Comparison of ENCODE assay signal across 21 cellular contexts in the genomic region with DNA sequence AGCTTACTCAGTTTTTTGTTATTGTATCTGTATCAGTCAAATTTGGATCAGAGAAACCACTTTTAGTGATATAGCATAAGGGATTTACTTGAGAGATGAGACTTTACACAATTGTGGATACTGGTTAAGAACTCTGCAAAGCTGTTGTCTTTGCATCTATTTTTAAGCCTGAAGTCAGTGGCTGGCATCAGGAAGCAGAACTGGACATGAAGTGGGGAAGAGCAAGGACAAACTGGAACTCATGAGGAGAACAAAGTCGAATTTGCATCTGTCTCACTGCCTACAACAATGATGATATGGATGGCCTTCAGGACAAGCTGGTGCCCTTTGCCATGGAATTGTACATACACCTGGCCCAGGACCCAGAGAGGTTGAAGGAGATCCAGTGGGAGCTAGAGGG.
"Had no signal": no experiment of that assay in that cellular context is flagged by ENCODE, and none has a peak within 500 bp of the region (broad histone marks: within the 10 kb centered on the region; RNA-seq: fewer than 3 reads in every experiment).

No MANE protein-coding gene starts in this region.

- H3K4me2 ChIP-seq: smooth muscle cell had no signal

- H3K4me1 ChIP-seq: gastrocnemius medialis, left lung, lower lobe of right lung, suprapubic skin, transverse colon had no signal

- ATAC-seq: left lung; lower lobe of right lung; natural killer cell treated with Interleukin-12 subunit alpha and Interleukin-12 subunit beta and Interleukin-15 and Interleukin-18, amount 100 ng/mL, for 72 hours; sciatic nerve; stimulated activated naive CD8-positive, alpha-beta T cell treated with anti-CD3 and anti-CD28 coated beads, Interleukin-15, amount 100 ng/mL, for 72 hours had no signal

- H3K27ac ChIP-seq: dorsolateral prefrontal cortex, gastrocnemius medialis, left lung, lower lobe of right lung, suprapubic skin, transverse colon had no signal

- H3K27me3 ChIP-seq: dorsolateral prefrontal cortex, gastrocnemius medialis, suprapubic skin had no signal

- H3K36me3 ChIP-seq: gastrocnemius medialis, lower lobe of right lung, transverse colon had no signal

- H3K4me3 ChIP-seq: dorsolateral prefrontal cortex, gastrocnemius medialis, left lung, lower lobe of right lung, smooth muscle cell, suprapubic skin, transverse colon had no signal

- DNase-seq: dorsolateral prefrontal cortex; effector CD4-positive, alpha-beta T cell; gastrocnemius medialis; hippocampal formation; left cardiac atrium; left lung; lower lobe of right lung; naive B cell; posterior cingulate gyrus; retina; stimulated activated CD4-positive, alpha-beta T cell treated with anti-CD3 and anti-CD28 coated beads, Interleukin-12 subunit alpha, Interleukin-12 subunit beta, amount 100 ng/mL, for 4 hours; stimulated activated CD4-positive, alpha-beta T cell treated with anti-CD3 and anti-CD28 coated beads, Interleukin-1b, Interleukin-23, amount 100 ng/mL, for 48 hours; stimulated activated CD4-positive, alpha-beta T cell treated with anti-CD3 and anti-CD28 coated beads, Interleukin-4, amount 100 ng/mL, for 1 hour; stimulated activated CD8-positive, alpha-beta memory T cell treated with anti-CD3 and anti-CD28 coated beads, Interleukin-4, amount 100 ng/mL, for 48 hours; stimulated activated naive CD4-positive, alpha-beta T cell; stimulated activated naive CD8-positive, alpha-beta T cell treated with anti-CD3 and anti-CD28 coated beads, Interleukin-15, amount 100 ng/mL, for 72 hours; transverse colon had no signal

- H3K9me3 ChIP-seq: gastrocnemius medialis, left lung, lower lobe of right lung, suprapubic skin, transverse colon had no signal
